In the genomic region with DNA sequence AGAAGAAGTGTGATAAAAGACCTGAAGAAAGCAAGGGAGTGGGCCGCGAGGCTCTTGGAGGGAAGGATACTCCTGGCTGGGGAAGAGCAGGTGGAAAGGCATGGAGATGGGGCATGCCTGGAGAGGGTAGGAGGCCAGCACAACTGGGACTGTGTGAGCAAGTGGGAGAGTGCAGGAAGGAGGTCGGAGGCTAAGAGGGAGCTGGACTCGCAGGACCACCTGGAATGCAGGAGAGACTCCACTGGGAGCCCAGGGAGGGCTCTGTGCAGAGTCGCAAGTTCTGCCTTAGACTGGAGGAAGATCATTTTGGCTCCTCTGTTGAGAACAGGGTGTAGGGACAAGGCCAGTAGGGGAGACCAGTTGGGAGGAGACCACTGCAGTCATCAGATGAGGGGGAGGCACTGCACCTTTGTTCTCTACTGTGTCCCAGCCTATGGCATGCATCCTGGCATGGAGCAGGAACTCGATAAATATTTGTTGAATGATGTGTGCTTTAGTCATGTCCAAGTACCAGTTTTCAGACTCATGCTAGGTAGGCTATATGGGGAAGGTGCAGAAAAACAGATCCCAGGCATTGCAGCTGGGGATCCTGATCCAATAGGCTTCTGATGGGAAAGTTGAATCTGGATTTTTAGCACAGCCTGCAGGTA, we compare ENCODE assay signal across 17 cellular contexts. TPM values are rescaled to one million over a fixed set of nuclear protein-coding genes. Genes with fewer than 3 reads are reported as not detected.
DNase-seq lines count a peak whose midpoint lies in the region; ATAC-seq and TF ChIP-seq lines count a peak whose summit lies in the region.
"Had no signal": no experiment of that assay in that cellular context is flagged by ENCODE, and none has a peak within 500 bp of the region (broad histone marks: within the 10 kb centered on the region; RNA-seq: fewer than 3 reads in every experiment).

No MANE protein-coding gene starts in this region.

- 0 out of 2 replicates have a peak overlapping the region, but pooled peaks have one; percentile 1 for H3K27ac Mint-ChIP-seq in WTC11
- H3K27ac Mint-ChIP-seq: GM23338 had no signal

- H3K9me3 Mint-ChIP-seq in WTC11 = peaks cover 12% of the 10 kb centered on the region

- H3K4me1 Mint-ChIP-seq in WTC11 = peaks cover 41% of the 10 kb centered on the region

- DNase-seq in ACHN = peak; percentile 38
- DNase-seq in HS-27A (ENCODE audit: low read depth) = peak; percentile 51
- DNase-seq in WTC11 (ENCODE audit: low spot score) = no peak
- peak; percentile 30 for DNase-seq in left lobe of liver (ENCODE audit: low spot score)
- DNase-seq in stimulated activated CD4-positive, alpha-beta T cell treated with anti-CD3 and anti-CD28 coated beads, Interleukin-4, amount 100 ng/mL, for 24 hours = no peak
- no peak for DNase-seq in activated naive CD4-positive, alpha-beta T cell treated with anti-CD3 and anti-CD28 coated beads, Interleukin-2, amount 50 U/mL, for 16 hours
- DNase-seq: activated CD4-positive, CD25-positive, alpha-beta regulatory T cell; body of pancreas; effector CD4-positive, alpha-beta T cell; foreskin melanocyte; KBM-7; NCI-H1436 treated with DMSO at 0.1 percent for 48 hours; NCI-H345; stimulated activated CD4-positive, alpha-beta T cell treated with anti-CD3 and anti-CD28 coated beads, Interleukin-4, amount 100 ng/mL, for 4 hours had no signal

- no peaks in the 10 kb centered on the region; the same call in 1 of the 2 replicates for H3K27me3 Mint-ChIP-seq in WTC11 (ENCODE audit: low read depth)

- in situ Hi-C loops in ACHN (cut with HindIII; ENCODE audit: low pct_ligation_motif_present, low pct_unique_long_range_greater_than_20kb, low sequenced_read_pairs) = no loop called here

- POLR2A ChIA-PET in WTC11 (lab: Charles Lee) = no interaction called here

- H3K36me3 Mint-ChIP-seq in WTC11 = peaks cover 2% of the 10 kb centered on the region; the same call in 1 of the 2 replicates

- TF ChIP-seq CTCF in WTC11 (IDR thresholded peaks at IDR 0.05) = no peak

- ATAC-seq in WTC11 (no peak), left lobe of liver (peak; percentile 54), GM19455 (IDR thresholded peaks at IDR 0.05; ENCODE audit: unreplicated experiment) (no peak), HG02885 (IDR thresholded peaks at IDR 0.05; ENCODE audit: poor library complexity, unreplicated experiment) (no peak)
- ATAC-seq: body of pancreas, GM23338 had no signal

- H3K4me3 Mint-ChIP-seq in WTC11 = no peak overlapping the region
- H3K4me3 Mint-ChIP-seq: GM23338 had no signal

- CTCF ChIA-PET in WTC11 (lab: Charles Lee) = no interaction called here

TF ChIP-seq in WTC11, 78 proteins besides CTCF, POLR2A, EP300 and RAD21 (continues in another document):
- TF ChIP-seq SP1 (CRISPR knock-in tag; conservative IDR thresholded peaks at IDR 0.05) (no peak), E2F4 (CRISPR knock-in tag; IDR thresholded peaks at IDR 0.05; ENCODE audit: borderline replicate concordance, low read depth) (no peak), HMGXB4 (CRISPR knock-in tag; IDR thresholded peaks at IDR 0.05) (no peak), JUN (CRISPR knock-in tag; IDR thresholded peaks at IDR 0.05) (no peak), IRF2 (CRISPR knock-in tag; IDR thresholded peaks at IDR 0.05; ENCODE audit: borderline replicate concordance, low read depth) (no peak), NR2C2 (CRISPR knock-in tag; IDR thresholded peaks at IDR 0.05) (no peak), PRRX2 (CRISPR knock-in tag; IDR thresholded peaks at IDR 0.05) (no peak), ZSCAN18 (CRISPR knock-in tag; IDR thresholded peaks at IDR 0.05) (no peak), KAT7 (CRISPR knock-in tag; IDR thresholded peaks at IDR 0.05; ENCODE audit: borderline replicate concordance) (no peak)
- TF ChIP-seq, protein P1, sequence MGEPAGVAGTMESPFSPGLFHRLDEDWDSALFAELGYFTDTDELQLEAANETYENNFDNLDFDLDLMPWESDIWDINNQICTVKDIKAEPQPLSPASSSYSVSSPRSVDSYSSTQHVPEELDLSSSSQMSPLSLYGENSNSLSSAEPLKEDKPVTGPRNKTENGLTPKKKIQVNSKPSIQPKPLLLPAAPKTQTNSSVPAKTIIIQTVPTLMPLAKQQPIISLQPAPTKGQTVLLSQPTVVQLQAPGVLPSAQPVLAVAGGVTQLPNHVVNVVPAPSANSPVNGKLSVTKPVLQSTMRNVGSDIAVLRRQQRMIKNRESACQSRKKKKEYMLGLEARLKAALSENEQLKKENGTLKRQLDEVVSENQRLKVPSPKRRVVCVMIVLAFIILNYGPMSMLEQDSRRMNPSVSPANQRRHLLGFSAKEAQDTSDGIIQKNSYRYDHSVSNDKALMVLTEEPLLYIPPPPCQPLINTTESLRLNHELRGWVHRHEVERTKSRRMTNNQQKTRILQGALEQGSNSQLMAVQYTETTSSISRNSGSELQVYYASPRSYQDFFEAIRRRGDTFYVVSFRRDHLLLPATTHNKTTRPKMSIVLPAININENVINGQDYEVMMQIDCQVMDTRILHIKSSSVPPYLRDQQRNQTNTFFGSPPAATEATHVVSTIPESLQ (CRISPR knock-in tag; IDR thresholded peaks at IDR 0.05) = no peak
- TF ChIP-seq, protein P2, sequence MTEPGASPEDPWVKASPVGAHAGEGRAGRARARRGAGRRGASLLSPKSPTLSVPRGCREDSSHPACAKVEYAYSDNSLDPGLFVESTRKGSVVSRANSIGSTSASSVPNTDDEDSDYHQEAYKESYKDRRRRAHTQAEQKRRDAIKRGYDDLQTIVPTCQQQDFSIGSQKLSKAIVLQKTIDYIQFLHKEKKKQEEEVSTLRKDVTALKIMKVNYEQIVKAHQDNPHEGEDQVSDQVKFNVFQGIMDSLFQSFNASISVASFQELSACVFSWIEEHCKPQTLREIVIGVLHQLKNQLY (CRISPR knock-in tag; IDR thresholded peaks at IDR 0.05) = no peak
- TF ChIP-seq, protein P3, sequence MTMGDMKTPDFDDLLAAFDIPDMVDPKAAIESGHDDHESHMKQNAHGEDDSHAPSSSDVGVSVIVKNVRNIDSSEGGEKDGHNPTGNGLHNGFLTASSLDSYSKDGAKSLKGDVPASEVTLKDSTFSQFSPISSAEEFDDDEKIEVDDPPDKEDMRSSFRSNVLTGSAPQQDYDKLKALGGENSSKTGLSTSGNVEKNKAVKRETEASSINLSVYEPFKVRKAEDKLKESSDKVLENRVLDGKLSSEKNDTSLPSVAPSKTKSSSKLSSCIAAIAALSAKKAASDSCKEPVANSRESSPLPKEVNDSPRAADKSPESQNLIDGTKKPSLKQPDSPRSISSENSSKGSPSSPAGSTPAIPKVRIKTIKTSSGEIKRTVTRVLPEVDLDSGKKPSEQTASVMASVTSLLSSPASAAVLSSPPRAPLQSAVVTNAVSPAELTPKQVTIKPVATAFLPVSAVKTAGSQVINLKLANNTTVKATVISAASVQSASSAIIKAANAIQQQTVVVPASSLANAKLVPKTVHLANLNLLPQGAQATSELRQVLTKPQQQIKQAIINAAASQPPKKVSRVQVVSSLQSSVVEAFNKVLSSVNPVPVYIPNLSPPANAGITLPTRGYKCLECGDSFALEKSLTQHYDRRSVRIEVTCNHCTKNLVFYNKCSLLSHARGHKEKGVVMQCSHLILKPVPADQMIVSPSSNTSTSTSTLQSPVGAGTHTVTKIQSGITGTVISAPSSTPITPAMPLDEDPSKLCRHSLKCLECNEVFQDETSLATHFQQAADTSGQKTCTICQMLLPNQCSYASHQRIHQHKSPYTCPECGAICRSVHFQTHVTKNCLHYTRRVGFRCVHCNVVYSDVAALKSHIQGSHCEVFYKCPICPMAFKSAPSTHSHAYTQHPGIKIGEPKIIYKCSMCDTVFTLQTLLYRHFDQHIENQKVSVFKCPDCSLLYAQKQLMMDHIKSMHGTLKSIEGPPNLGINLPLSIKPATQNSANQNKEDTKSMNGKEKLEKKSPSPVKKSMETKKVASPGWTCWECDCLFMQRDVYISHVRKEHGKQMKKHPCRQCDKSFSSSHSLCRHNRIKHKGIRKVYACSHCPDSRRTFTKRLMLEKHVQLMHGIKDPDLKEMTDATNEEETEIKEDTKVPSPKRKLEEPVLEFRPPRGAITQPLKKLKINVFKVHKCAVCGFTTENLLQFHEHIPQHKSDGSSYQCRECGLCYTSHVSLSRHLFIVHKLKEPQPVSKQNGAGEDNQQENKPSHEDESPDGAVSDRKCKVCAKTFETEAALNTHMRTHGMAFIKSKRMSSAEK (CRISPR knock-in tag; IDR thresholded peaks at IDR 0.05; ENCODE audit: borderline replicate concordance) = no peak

RNA-seq across cellular contexts. Expression of gene FAM107A, which starts 13.7 kb away (rescaled TPM):
- total RNA-seq in WTC11 (2021) = 0.31 to 0.76 TPM (median 0.55 TPM) in 3 replicates
- 0.88 TPM for total RNA-seq in left lobe of liver

RNA-seq across cellular contexts. Expression of gene ACOX2, which starts 26.5 kb away (rescaled TPM):
- total RNA-seq in WTC11 (2021) (1.1 to 1.8 TPM (median 1.1 TPM) in 3 replicates), left lobe of liver (285 TPM)

Comparison
In these comparisons a context has a peak if more than half of its experiments do, and no peak if none do; other contexts are left out.
1. DNase-seq: peak in ACHN (single experiment), HS-27A (single experiment) and left lobe of liver (single experiment); none in WTC11 (single experiment), stimulated activated CD4-positive, alpha-beta T cell treated with anti-CD3 and anti-CD28 coated beads, Interleukin-4, amount 100 ng/mL, for 24 hours (single experiment) and activated naive CD4-positive, alpha-beta T cell treated with anti-CD3 and anti-CD28 coated beads, Interleukin-2, amount 50 U/mL, for 16 hours (single experiment).
2. RNA of gene ACOX2, which starts 26.5 kb away (total RNA-seq): 285 TPM in left lobe of liver (single experiment); 1.1 to 1.8 TPM in WTC11; every median in the first group is over 100 times any median in the second.